Comparison of ENCODE assay signal across 8 cellular contexts in the genomic region with DNA sequence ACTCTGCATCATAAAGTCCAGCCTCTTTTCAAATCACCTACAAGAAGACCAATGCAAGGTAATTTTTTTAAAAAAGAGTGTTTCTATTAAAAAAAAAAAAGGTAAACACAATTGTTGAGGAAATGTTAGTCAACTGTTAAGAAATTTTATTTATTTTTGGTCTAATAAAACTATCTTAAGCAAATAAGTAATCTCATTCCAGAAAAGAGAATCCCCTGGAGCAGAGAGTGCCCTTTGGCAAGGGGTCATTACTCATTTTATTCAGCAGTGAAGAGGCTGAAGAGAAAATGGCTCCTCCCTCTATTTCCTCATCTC.
A peak's percentile ranks its signal among the peaks of the same experiment; 100 is the strongest.
DNase-seq lines count a peak whose midpoint lies in the region; ATAC-seq, FAIRE-seq and TF ChIP-seq lines count a peak whose summit lies in the region.

No MANE protein-coding gene starts in this region.

- no peak for TF ChIP-seq POLR2A in vagina (IDR thresholded peaks at IDR 0.05)

- no peaks in the 10 kb centered on the region for H3K36me3 ChIP-seq in fibroblast of lung (ENCODE audit: control insufficient read depth, insufficient read depth, low read length)
- no peaks in the 10 kb centered on the region for H3K36me3 ChIP-seq in vagina

- ATAC-seq in left ventricle myocardium superior (peak; percentile 67), Right ventricle myocardium inferior (no peak), HG03045 (IDR thresholded peaks at IDR 0.05; ENCODE audit: unreplicated experiment) (no peak), HG02588 (IDR thresholded peaks at IDR 0.05; ENCODE audit: unreplicated experiment) (no peak)

- H3K79me2 ChIP-seq in fibroblast of lung (ENCODE audit: control insufficient read depth, insufficient read depth, low read length) = no peaks in the 10 kb centered on the region

- H3K4me1 ChIP-seq in fibroblast of lung (ENCODE audit: control insufficient read depth, extremely low read depth, insufficient read depth, low read length) (peaks cover 25% of the 10 kb centered on the region), vagina (peaks cover 36% of the 10 kb centered on the region)

- H3K9me3 ChIP-seq in fibroblast of lung (ENCODE audit: control insufficient read depth, insufficient read depth, low read depth, low read length) (no peaks in the 10 kb centered on the region), vagina (no peaks in the 10 kb centered on the region)

- H4K20me1 ChIP-seq in fibroblast of lung (ENCODE audit: control insufficient read depth, extremely low read depth, insufficient read depth, low read length) = no peaks in the 10 kb centered on the region

- FAIRE-seq in RCC 7860 (lab: Jason Lieb, UNC) = peak; percentile 92

- no peaks in the 10 kb centered on the region for H3K27me3 ChIP-seq in fibroblast of lung (ENCODE audit: control insufficient read depth, insufficient read depth, low read length)
- no peaks in the 10 kb centered on the region for H3K27me3 ChIP-seq in vagina

- no peak overlapping the region for H2AFZ ChIP-seq in fibroblast of lung (ENCODE audit: low read length)

- no peak overlapping the region for H3K4me3 ChIP-seq in fibroblast of lung (replicated peaks in 1 of 4; ENCODE audit: control extremely low read depth in 1 of 4, insufficient read depth in 1 of 4, low read depth in 3 of 4, low read length in 4 of 4)
- no peak overlapping the region for H3K4me3 ChIP-seq in vagina

- DNase-seq in left ventricle myocardium superior (no peak), Right ventricle myocardium inferior (ENCODE audit: missing footprints) (no peak), RCC 7860 (ENCODE audit: low spot score) (peak; percentile 11), fibroblast of lung (ENCODE audit: low read depth in 2 of 2) (no peak), vagina (ENCODE audit: extremely low spot score in 2 of 2) (no peak), KG1 (lab: John Stamatoyannopoulos, UW) (no peak)

- peak overlapping the region; percentile 83 for H3K27ac ChIP-seq in fibroblast of lung (ENCODE audit: insufficient read depth, low read length)
- peak overlapping the region; percentile 86 for H3K27ac ChIP-seq in vagina

- intact Hi-C loops in left ventricle myocardium superior (cut with micrococcal nuclease) (loop anchor here (5.0 to 10.0 kb wide), 2 partner anchors 154 to 252 kb away; no protein-coding TSS in a partner anchor), Right ventricle myocardium inferior (cut with DNase I) (loop anchor here (1.0 to 2.0 kb wide), 3 partner anchors 160 to 274 kb away; partner anchors contain the start of gene OSBPL3), vagina (cut with DNase I) (loop anchor here (5.0 kb wide), 1 partner anchor 257 kb away; no protein-coding TSS in a partner anchor)

- no peak for TF ChIP-seq CTCF in fibroblast of lung (conservative IDR thresholded peaks at IDR 0.05 in 1 of 2, IDR thresholded peaks at IDR 0.05 in 1 of 2; ENCODE audit: low read depth in 1 of 2, low read length in 2 of 2)
- no peak for TF ChIP-seq CTCF in vagina (IDR thresholded peaks at IDR 0.05)

- H3K4me2 ChIP-seq in fibroblast of lung (ENCODE audit: extremely low read depth, insufficient read depth, low read length) = no peak overlapping the region

- no peak overlapping the region for H3K9ac ChIP-seq in fibroblast of lung (ENCODE audit: insufficient read depth, low read length)
